21 cellular contexts compared by ENCODE assay signal in genomic region chr6:169575365-169575764, GRCh38.
"Had no signal": no experiment of that assay in that cellular context is flagged by ENCODE, and none has a peak within 500 bp of the region (broad histone marks: within the 10 kb centered on the region; RNA-seq: fewer than 3 reads in every experiment).

No MANE protein-coding gene starts in this region.

- FAIRE-seq: keratinocyte, urothelium cell line had no signal

- H3K4me3 Mint-ChIP-seq: immature natural killer cell; nephron; stimulated activated effector memory CD8-positive, alpha-beta T cell treated with anti-CD3 and anti-CD28 coated beads, Interleukin-12 subunit alpha, Interleukin-12 subunit beta, amount 100 ng/mL, for 72 hours; type B pancreatic cell had no signal

- H3K27ac ChIP-seq: foreskin keratinocyte, left lung, lower lobe of right lung, parathyroid adenoma, prostate gland, right lobe of liver, suprapubic skin, thyroid gland had no signal

- H3K9me3 Mint-ChIP-seq: immature natural killer cell, nephron, type B pancreatic cell had no signal

- H3K79me2 ChIP-seq: parathyroid adenoma had no signal

- H3K4me1 Mint-ChIP-seq: nephron had no signal

- H3K36me3 Mint-ChIP-seq: stimulated activated effector memory CD8-positive, alpha-beta T cell treated with anti-CD3 and anti-CD28 coated beads, Interleukin-12 subunit alpha, Interleukin-12 subunit beta, amount 100 ng/mL, for 72 hours had no signal

- ATAC-seq: foreskin keratinocyte; left lung; lower lobe of right lung; stimulated activated effector memory CD8-positive, alpha-beta T cell treated with anti-CD3 and anti-CD28 coated beads, Interleukin-12 subunit alpha, Interleukin-12 subunit beta, amount 100 ng/mL, for 72 hours; stimulated activated naive CD8-positive, alpha-beta T cell treated with anti-CD3 and anti-CD28 coated beads, Interleukin-15, Interleukin-2, amounts not matched to agents 100 U/mL and 50 U/mL, for 24 hours had no signal

- H3K4me3 ChIP-seq: left lung, lower lobe of right lung, prostate gland, right lobe of liver, suprapubic skin, thyroid gland had no signal

- H3K9ac ChIP-seq: parathyroid adenoma had no signal

- H3K27ac Mint-ChIP-seq: nephron; stimulated activated effector memory CD8-positive, alpha-beta T cell treated with anti-CD3 and anti-CD28 coated beads, Interleukin-12 subunit alpha, Interleukin-12 subunit beta, amount 100 ng/mL, for 72 hours; type B pancreatic cell had no signal

- H3K36me3 ChIP-seq: left lung, lower lobe of right lung, prostate gland, right lobe of liver, suprapubic skin, thyroid gland had no signal

- H3K9me3 ChIP-seq: lower lobe of right lung, prostate gland, right lobe of liver, suprapubic skin, thyroid gland had no signal

- H3K4me1 ChIP-seq: foreskin keratinocyte, left lung, lower lobe of right lung, parathyroid adenoma, prostate gland, right lobe of liver, suprapubic skin had no signal

- H3K27me3 ChIP-seq: foreskin keratinocyte, left lung, right lobe of liver, suprapubic skin, thyroid gland had no signal

- DNase-seq: erythroblast; foreskin keratinocyte; immature natural killer cell; left lung; lower lobe of right lung; mesendoderm; naive B cell; occipital lobe; right lobe of liver; stimulated activated CD4-positive, alpha-beta T cell treated with anti-CD3 and anti-CD28 coated beads, Interleukin-4, amount 100 ng/mL, for 1 hour; stimulated activated CD8-positive, alpha-beta memory T cell treated with anti-CD3 and anti-CD28 coated beads, Interleukin-4, amount 100 ng/mL, for 48 hours; stimulated activated naive CD8-positive, alpha-beta T cell treated with anti-CD3 and anti-CD28 coated beads, Interleukin-15, Interleukin-2, amounts not matched to agents 100 U/mL and 50 U/mL, for 24 hours; thyroid gland had no signal

- H3K27me3 Mint-ChIP-seq: naive B cell, type B pancreatic cell had no signal

- H2AFZ ChIP-seq: parathyroid adenoma had no signal
